ENCODE assay signal across 1 cellular context in genomic region chr3:129160891-129161859, GRCh38.
A peak's percentile ranks its signal among the peaks of the same experiment; 100 is the strongest.
TF ChIP-seq lines count a peak whose summit lies in the region.

Gene ISY1 (minus strand): TSS chr3:129161063. CDS start chr3:129160975, 88 bp downstream.

TF ChIP-seq in GM12878, 131 proteins besides CTCF, POLR2A, EP300 and RAD21 (continued from another document and continues in another):
- TF ChIP-seq ZNF592 (IDR thresholded peaks at IDR 0.05) (no peak), STAT1 (conservative IDR thresholded peaks at IDR 0.05) (peak; percentile 95; the same call in 1 of the 2 replicates), IKZF1 (conservative IDR thresholded peaks at IDR 0.05) (peak; percentile 96), CREB1 (IDR thresholded peaks at IDR 0.05; ENCODE audit: low read depth) (peak; percentile 96), CEBPB (IDR thresholded peaks at IDR 0.05; ENCODE audit: borderline replicate concordance in 1 of 2, low read depth in 2 of 2, low read length in 2 of 2) (no peak), NR2C2 (IDR thresholded peaks at IDR 0.05; ENCODE audit: borderline replicate concordance, control insufficient read depth, insufficient read length, low read depth) (no peak), CBX5 (IDR thresholded peaks at IDR 0.05; ENCODE audit: low read depth) (peak; percentile 68), E4F1 (IDR thresholded peaks at IDR 0.05; ENCODE audit: borderline replicate concordance, partially characterized antibody) (peak; percentile 86), BHLHE40 (IDR thresholded peaks at IDR 0.05; ENCODE audit: borderline replicate concordance in 1 of 2, low read depth in 2 of 2, low read length in 1 of 2) (peak; percentile 65 to 87), CHD4 (IDR thresholded peaks at IDR 0.05) (no peak), CHD1 (IDR thresholded peaks at IDR 0.05; ENCODE audit: low read depth, low read length) (no peak), SREBF2 (IDR thresholded peaks at IDR 0.05; ENCODE audit: low read length) (peak; percentile 76), FOXM1 (IDR thresholded peaks at IDR 0.05; ENCODE audit: low read depth, low read length) (peak; percentile 60), ATF7 (IDR thresholded peaks at IDR 0.05; ENCODE audit: low read depth) (peak; percentile 86), GABPA (IDR thresholded peaks at IDR 0.05; ENCODE audit: low read depth) (peak; percentile 99), FOS (IDR thresholded peaks at IDR 0.05; ENCODE audit: borderline replicate concordance, extremely low read depth, insufficient read length) (no peak), EED (IDR thresholded peaks at IDR 0.05; ENCODE audit: low read depth) (peak; percentile 51; the same call in 1 of the 2 replicates), BRCA1 (IDR thresholded peaks at IDR 0.05; ENCODE audit: low read depth, low read length) (no peak), TAF1 (IDR thresholded peaks at IDR 0.05; ENCODE audit: borderline replicate concordance, low read depth, low read length) (peak; percentile 76; the same call in 1 of the 2 replicates), ZSCAN29 (IDR thresholded peaks at IDR 0.05) (no peak), NFIC (IDR thresholded peaks at IDR 0.05; ENCODE audit: low read depth, low read length) (peak; percentile 66; the same call in 1 of the 2 replicates), ZBTB4 (CRISPR knock-in tag; IDR thresholded peaks at IDR 0.05) (no peak), DPF2 (IDR thresholded peaks at IDR 0.05) (0 out of 2 replicates have a peak, but pooled peaks have one; percentile 24), ZNF207 (IDR thresholded peaks at IDR 0.05; ENCODE audit: borderline replicate concordance) (peak; percentile 95), RFX5 (IDR thresholded peaks at IDR 0.05; ENCODE audit: low read depth, low read length) (peak; percentile 13; the same call in 1 of the 2 replicates), SMC3 (IDR thresholded peaks at IDR 0.05; ENCODE audit: borderline replicate concordance, low read length) (peak; percentile 42; the same call in 1 of the 2 replicates), SUPT20H (IDR thresholded peaks at IDR 0.05; ENCODE audit: borderline replicate concordance, control insufficient read depth, low read depth, low read length) (no peak), JUND (IDR thresholded peaks at IDR 0.05; ENCODE audit: low read depth, low read length) (no peak), PML (IDR thresholded peaks at IDR 0.05; ENCODE audit: low read length) (peak; percentile 97), ZNF384 (IDR thresholded peaks at IDR 0.05; ENCODE audit: borderline replicate concordance, low read depth, low read length) (no peak), ZNF24 (IDR thresholded peaks at IDR 0.05) (no peak), RCOR1 (conservative IDR thresholded peaks at IDR 0.05; ENCODE audit: low read depth, low read length) (no peak), LARP7 (IDR thresholded peaks at IDR 0.05) (peak; percentile 63), POU2F2 (IDR thresholded peaks at IDR 0.05; ENCODE audit: borderline replicate concordance, low read depth, low read length) (peak; percentile 44), RAD51 (IDR thresholded peaks at IDR 0.05) (no peak), BCL11A (IDR thresholded peaks at IDR 0.05; ENCODE audit: low read depth, low read length) (no peak)
- TF ChIP-seq, protein P1, sequence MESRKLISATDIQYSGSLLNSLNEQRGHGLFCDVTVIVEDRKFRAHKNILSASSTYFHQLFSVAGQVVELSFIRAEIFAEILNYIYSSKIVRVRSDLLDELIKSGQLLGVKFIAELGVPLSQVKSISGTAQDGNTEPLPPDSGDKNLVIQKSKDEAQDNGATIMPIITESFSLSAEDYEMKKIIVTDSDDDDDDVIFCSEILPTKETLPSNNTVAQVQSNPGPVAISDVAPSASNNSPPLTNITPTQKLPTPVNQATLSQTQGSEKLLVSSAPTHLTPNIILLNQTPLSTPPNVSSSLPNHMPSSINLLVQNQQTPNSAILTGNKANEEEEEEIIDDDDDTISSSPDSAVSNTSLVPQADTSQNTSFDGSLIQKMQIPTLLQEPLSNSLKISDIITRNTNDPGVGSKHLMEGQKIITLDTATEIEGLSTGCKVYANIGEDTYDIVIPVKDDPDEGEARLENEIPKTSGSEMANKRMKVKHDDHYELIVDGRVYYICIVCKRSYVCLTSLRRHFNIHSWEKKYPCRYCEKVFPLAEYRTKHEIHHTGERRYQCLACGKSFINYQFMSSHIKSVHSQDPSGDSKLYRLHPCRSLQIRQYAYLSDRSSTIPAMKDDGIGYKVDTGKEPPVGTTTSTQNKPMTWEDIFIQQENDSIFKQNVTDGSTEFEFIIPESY (IDR thresholded peaks at IDR 0.05): peak; percentile 35; the same call in 1 of the 2 replicates
- TF ChIP-seq, protein P2, sequence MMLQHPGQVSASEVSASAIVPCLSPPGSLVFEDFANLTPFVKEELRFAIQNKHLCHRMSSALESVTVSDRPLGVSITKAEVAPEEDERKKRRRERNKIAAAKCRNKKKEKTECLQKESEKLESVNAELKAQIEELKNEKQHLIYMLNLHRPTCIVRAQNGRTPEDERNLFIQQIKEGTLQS (IDR thresholded peaks at IDR 0.05; ENCODE audit: borderline replicate concordance, extremely low read depth, low read depth, low read length): 0 out of 2 replicates have a peak, but pooled peaks have one; percentile 26
- TF ChIP-seq, protein P3, sequence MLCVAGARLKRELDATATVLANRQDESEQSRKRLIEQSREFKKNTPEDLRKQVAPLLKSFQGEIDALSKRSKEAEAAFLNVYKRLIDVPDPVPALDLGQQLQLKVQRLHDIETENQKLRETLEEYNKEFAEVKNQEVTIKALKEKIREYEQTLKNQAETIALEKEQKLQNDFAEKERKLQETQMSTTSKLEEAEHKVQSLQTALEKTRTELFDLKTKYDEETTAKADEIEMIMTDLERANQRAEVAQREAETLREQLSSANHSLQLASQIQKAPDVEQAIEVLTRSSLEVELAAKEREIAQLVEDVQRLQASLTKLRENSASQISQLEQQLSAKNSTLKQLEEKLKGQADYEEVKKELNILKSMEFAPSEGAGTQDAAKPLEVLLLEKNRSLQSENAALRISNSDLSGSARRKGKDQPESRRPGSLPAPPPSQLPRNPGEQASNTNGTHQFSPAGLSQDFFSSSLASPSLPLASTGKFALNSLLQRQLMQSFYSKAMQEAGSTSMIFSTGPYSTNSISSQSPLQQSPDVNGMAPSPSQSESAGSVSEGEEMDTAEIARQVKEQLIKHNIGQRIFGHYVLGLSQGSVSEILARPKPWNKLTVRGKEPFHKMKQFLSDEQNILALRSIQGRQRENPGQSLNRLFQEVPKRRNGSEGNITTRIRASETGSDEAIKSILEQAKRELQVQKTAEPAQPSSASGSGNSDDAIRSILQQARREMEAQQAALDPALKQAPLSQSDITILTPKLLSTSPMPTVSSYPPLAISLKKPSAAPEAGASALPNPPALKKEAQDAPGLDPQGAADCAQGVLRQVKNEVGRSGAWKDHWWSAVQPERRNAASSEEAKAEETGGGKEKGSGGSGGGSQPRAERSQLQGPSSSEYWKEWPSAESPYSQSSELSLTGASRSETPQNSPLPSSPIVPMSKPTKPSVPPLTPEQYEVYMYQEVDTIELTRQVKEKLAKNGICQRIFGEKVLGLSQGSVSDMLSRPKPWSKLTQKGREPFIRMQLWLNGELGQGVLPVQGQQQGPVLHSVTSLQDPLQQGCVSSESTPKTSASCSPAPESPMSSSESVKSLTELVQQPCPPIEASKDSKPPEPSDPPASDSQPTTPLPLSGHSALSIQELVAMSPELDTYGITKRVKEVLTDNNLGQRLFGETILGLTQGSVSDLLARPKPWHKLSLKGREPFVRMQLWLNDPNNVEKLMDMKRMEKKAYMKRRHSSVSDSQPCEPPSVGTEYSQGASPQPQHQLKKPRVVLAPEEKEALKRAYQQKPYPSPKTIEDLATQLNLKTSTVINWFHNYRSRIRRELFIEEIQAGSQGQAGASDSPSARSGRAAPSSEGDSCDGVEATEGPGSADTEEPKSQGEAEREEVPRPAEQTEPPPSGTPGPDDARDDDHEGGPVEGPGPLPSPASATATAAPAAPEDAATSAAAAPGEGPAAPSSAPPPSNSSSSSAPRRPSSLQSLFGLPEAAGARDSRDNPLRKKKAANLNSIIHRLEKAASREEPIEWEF (IDR thresholded peaks at IDR 0.05; ENCODE audit: insufficient replicate concordance, low read depth, low read length): no peak
- TF ChIP-seq, protein P4, sequence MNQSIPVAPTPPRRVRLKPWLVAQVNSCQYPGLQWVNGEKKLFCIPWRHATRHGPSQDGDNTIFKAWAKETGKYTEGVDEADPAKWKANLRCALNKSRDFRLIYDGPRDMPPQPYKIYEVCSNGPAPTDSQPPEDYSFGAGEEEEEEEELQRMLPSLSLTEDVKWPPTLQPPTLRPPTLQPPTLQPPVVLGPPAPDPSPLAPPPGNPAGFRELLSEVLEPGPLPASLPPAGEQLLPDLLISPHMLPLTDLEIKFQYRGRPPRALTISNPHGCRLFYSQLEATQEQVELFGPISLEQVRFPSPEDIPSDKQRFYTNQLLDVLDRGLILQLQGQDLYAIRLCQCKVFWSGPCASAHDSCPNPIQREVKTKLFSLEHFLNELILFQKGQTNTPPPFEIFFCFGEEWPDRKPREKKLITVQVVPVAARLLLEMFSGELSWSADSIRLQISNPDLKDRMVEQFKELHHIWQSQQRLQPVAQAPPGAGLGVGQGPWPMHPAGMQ (IDR thresholded peaks at IDR 0.05; ENCODE audit: borderline replicate concordance): no peak
- TF ChIP-seq, protein P5, sequence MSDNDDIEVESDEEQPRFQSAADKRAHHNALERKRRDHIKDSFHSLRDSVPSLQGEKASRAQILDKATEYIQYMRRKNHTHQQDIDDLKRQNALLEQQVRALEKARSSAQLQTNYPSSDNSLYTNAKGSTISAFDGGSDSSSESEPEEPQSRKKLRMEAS (IDR thresholded peaks at IDR 0.05; ENCODE audit: low read depth, low read length): peak; percentile 54; the same call in 1 of the 2 replicates
- TF ChIP-seq, protein P6, sequence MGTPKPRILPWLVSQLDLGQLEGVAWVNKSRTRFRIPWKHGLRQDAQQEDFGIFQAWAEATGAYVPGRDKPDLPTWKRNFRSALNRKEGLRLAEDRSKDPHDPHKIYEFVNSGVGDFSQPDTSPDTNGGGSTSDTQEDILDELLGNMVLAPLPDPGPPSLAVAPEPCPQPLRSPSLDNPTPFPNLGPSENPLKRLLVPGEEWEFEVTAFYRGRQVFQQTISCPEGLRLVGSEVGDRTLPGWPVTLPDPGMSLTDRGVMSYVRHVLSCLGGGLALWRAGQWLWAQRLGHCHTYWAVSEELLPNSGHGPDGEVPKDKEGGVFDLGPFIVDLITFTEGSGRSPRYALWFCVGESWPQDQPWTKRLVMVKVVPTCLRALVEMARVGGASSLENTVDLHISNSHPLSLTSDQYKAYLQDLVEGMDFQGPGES (IDR thresholded peaks at IDR 0.05): no peak
